In genomic region chr2:156736950-156737349, GRCh38 we compare ENCODE assay signal across 7 cellular contexts.
"Had no signal": no experiment of that assay in that cellular context is flagged by ENCODE, and none has a peak within 500 bp of the region (broad histone marks: within the 10 kb centered on the region; RNA-seq: fewer than 3 reads in every experiment).

No MANE protein-coding gene starts in this region.

- FAIRE-seq: H1, H54, HTR-8/SVneo had no signal

- ATAC-seq: GM23338 had no signal

- DNase-seq: H9, HCEC 1CT, KBM-7 had no signal

- H3K4me3 ChIP-seq: GM23338 had no signal

- H2AFZ ChIP-seq: GM23338 had no signal

- H3K4me3 Mint-ChIP-seq: GM23338, H9 had no signal

- H3K9me3 Mint-ChIP-seq: GM23338, H9 had no signal

- H3K4me2 ChIP-seq: GM23338 had no signal

- H3K27ac Mint-ChIP-seq: GM23338, H9 had no signal
